ENCODE assay signal across 21 cellular contexts in genomic region chr14:52837451-52837850, GRCh38.
"Had no signal": no experiment of that assay in that cellular context is flagged by ENCODE, and none has a peak within 500 bp of the region (broad histone marks: within the 10 kb centered on the region; RNA-seq: fewer than 3 reads in every experiment).

No MANE protein-coding gene starts in this region.

- H3K27ac ChIP-seq: coronary artery, epithelial cell of prostate, esophagus muscularis mucosa, gastrocnemius medialis, heart right ventricle, sigmoid colon, skin epidermis, testis, tibial nerve had no signal

- H3K4me3 ChIP-seq: coronary artery, esophagus muscularis mucosa, gastrocnemius medialis, heart right ventricle, mucosa of descending colon, sigmoid colon, skin epidermis, testis, tibial nerve had no signal

- ATAC-seq: gastrocnemius medialis; heart right ventricle; left lobe of liver; mucosa of descending colon; natural killer cell; stimulated activated naive B cell treated with anti-CD40 and anti-IgM and Interleukin-4, amounts not matched to agents 10 μg/mL and 1 μg/mL and 100 μg/mL, for 72 hours; stimulated activated naive CD8-positive, alpha-beta T cell treated with anti-CD3 and anti-CD28 coated beads, Interleukin-15, amount 100 ng/mL, for 72 hours had no signal

- H3K27me3 ChIP-seq: esophagus muscularis mucosa, gastrocnemius medialis, heart right ventricle, sigmoid colon, testis, tibial nerve had no signal

- H3K4me1 ChIP-seq: testis, tibial nerve had no signal

- H3K36me3 ChIP-seq: esophagus muscularis mucosa, gastrocnemius medialis, heart right ventricle, sigmoid colon, tibial nerve had no signal

- H3K9me3 ChIP-seq: esophagus muscularis mucosa, gastrocnemius medialis, heart right ventricle, mucosa of descending colon, sigmoid colon, testis, tibial nerve had no signal

- DNase-seq: effector memory CD4-positive, alpha-beta T cell; gastrocnemius medialis; heart right ventricle; hypothalamus; islet precursor cell; mammary epithelial cell; mucosa of descending colon; natural killer cell; nucleus accumbens; sigmoid colon; stimulated activated CD4-positive, alpha-beta T cell treated with anti-CD3 and anti-CD28 coated beads, Interleukin-2, amount 100 ng/mL, for 24 hours; stimulated activated CD4-positive, alpha-beta T cell treated with anti-CD3 and anti-CD28 coated beads, Interleukin-4, amount 100 ng/mL, for 4 hours; stimulated activated naive B cell treated with anti-CD40 and anti-IgM and Interleukin-4, amounts not matched to agents 10 μg/mL and 1 μg/mL and 100 μg/mL, for 72 hours; stimulated activated naive CD8-positive, alpha-beta T cell treated with anti-CD3 and anti-CD28 coated beads, Interleukin-15, amount 100 ng/mL, for 72 hours; testis had no signal
